11 cellular contexts compared by ENCODE assay signal in the genomic region with DNA sequence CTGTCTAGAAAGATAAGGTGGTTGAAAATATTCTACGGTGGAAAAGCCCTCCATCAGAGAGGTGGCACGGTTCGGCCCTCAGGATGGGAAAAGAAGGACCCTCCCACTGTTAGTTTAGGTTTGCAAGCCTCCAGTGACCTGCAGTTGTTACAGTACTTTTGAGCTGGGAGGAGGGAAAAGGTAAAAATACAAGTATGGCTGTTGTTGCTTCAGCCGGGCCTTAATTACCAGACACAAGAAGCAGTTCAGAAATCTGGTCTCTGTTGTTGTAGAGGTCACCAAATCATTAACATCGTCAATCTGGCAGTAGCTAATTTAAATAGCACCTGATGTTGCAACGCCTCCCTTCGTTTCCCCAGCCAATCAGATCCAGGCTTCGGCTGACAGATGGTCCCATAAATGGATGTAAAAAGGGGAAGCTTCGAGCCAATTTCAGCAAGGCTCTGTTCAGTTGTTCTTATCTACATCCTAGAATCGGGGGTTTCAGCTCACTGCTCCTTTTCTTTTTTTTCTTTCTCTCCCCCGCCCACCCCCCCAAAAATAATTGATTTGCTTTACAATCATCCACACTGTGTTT. TPM values are rescaled to one million over a fixed set of nuclear protein-coding genes. Genes with fewer than 3 reads are reported as not detected.
DNase-seq lines count a peak whose midpoint lies in the region; ATAC-seq and TF ChIP-seq lines count a peak whose summit lies in the region.
"Had no signal": no experiment of that assay in that cellular context is flagged by ENCODE, and none has a peak within 500 bp of the region (broad histone marks: within the 10 kb centered on the region; RNA-seq: fewer than 3 reads in every experiment).

Gene ELAVL4 (plus strand): TSS at position 424 of the 577 bp plus-strand sequence. CDS start 270 bp downstream, outside the sequence.

- ATAC-seq in GM19351 (IDR thresholded peaks at IDR 0.05; ENCODE audit: unreplicated experiment) (no peak), GM18517 (IDR thresholded peaks at IDR 0.05; ENCODE audit: unreplicated experiment) (no peak), HG03432 (IDR thresholded peaks at IDR 0.05; ENCODE audit: unreplicated experiment) (no peak)

- TF ChIP-seq CTCF in SK-N-SH (IDR thresholded peaks at IDR 0.05) (no peak), tibial artery (IDR thresholded peaks at IDR 0.05) (no peak)

- peaks cover 29 to 38% of the 10 kb centered on the region in 2 donors for H3K27me3 Mint-ChIP-seq in CD4-positive, alpha-beta memory T cell

- no peaks in the 10 kb centered on the region for H3K79me2 ChIP-seq in SK-N-SH (ENCODE audit: insufficient read depth)

- peak within 1 kb of the TSS; percentile 74 for H3K4me2 ChIP-seq in SK-N-SH

- 11% methylated on average over 11 of the region's 11 CpGs for WGBS in SK-N-SH (ENCODE audit: low lambda C conversion rate)

- H3K4me1 Mint-ChIP-seq in CD4-positive, alpha-beta memory T cell = peaks cover 15 to 22% (median 19%) of the 10 kb centered on the region in 4 donors

- H3K9me3 Mint-ChIP-seq in CD4-positive, alpha-beta memory T cell = peaks cover 0 to 6% (median 0%) of the 10 kb centered on the region in 8 donors

- H2AFZ ChIP-seq in SK-N-SH (ENCODE audit: low read depth) = peak within 1 kb of the TSS; percentile 17

- no peaks in the 10 kb centered on the region for H3K9me2 ChIP-seq in SK-N-SH

- H3K4me3 Mint-ChIP-seq in CD4-positive, alpha-beta memory T cell = peak within 1 kb of the TSS; percentile 10 to 80 (median 67)

- H3K27me3 ChIP-seq in CD4-positive, alpha-beta memory T cell (ENCODE audit: insufficient read depth, low read length) = peaks cover 13% of the 10 kb centered on the region
- H3K27me3 ChIP-seq in SK-N-SH (ENCODE audit: insufficient read depth) (peaks cover 5% of the 10 kb centered on the region; the same call in 1 of the 2 replicates), tibial artery (peaks cover 0 to 11% of the 10 kb centered on the region in 2 donors)
- H3K27me3 ChIP-seq: cardiac muscle cell, right atrium auricular region had no signal

- H3F3A ChIP-seq in SK-N-SH (replicated peaks; ENCODE audit: insufficient read depth) = no peaks in the 10 kb centered on the region

- H3K36me3 ChIP-seq in CD4-positive, alpha-beta memory T cell (ENCODE audit: insufficient read depth, low read length) = no peaks in the 10 kb centered on the region
- no peaks in the 10 kb centered on the region for H3K36me3 ChIP-seq in SK-N-SH (replicated peaks in 1 of 2; ENCODE audit: control insufficient read depth in 1 of 2, insufficient read depth in 2 of 2, low read length in 1 of 2)
- H3K36me3 ChIP-seq in tibial artery = no peaks in the 10 kb centered on the region
- H3K36me3 ChIP-seq: cardiac muscle cell, right atrium auricular region had no signal

- DNase-seq in CD4-positive, alpha-beta memory T cell = no peak
- peak; percentile 85 for DNase-seq in NCI-H1436 (lab: John Stamatoyannopoulos, UW)
- DNase-seq in SK-N-SH = peak; percentile 40
- DNase-seq in inferior parietal cortex (ENCODE audit: extremely low spot score) = peak; percentile 62
- DNase-seq in tibial artery = no peak
- DNase-seq: activated CD4-positive, CD25-positive, alpha-beta regulatory T cell had no signal

- POLR2A ChIA-PET in CD4-positive, alpha-beta memory T cell (lab: Charles Lee; ENCODE audit: partially characterized antibody) = no interaction called here
- POLR2A ChIA-PET in SK-N-SH (lab: Yijun Ruan, JAX) = interaction anchor here (0.5 to 8.8 kb wide), 14 partner anchors 60 to 1191 kb away, joined by 3 to 87 read pairs (median 6); no protein-coding TSS in a partner anchor

- peaks cover 7% of the 10 kb centered on the region for H3K4me1 ChIP-seq in CD4-positive, alpha-beta memory T cell (ENCODE audit: insufficient read depth, low read length)
- no peaks in the 10 kb centered on the region; a peak in 2 of 4 replicates for H3K4me1 ChIP-seq in SK-N-SH (ENCODE audit: control insufficient read depth in 1 of 2, insufficient read depth in 2 of 2, low read depth in 1 of 2, low read length in 1 of 2)
- H3K4me1 ChIP-seq in tibial artery = peaks cover 0 to 4% (median 2%) of the 10 kb centered on the region in 4 donors

- intact Hi-C loops in CD4-positive, alpha-beta memory T cell (cut with micrococcal nuclease) = no loop called here
- intact Hi-C loops in tibial artery (cut with DNase I; ENCODE audit: low total_unique reads) = no loop called here

- H4K20me1 ChIP-seq in SK-N-SH (ENCODE audit: insufficient read depth) = no peaks in the 10 kb centered on the region

- H3K9ac ChIP-seq in SK-N-SH = no peak within 1 kb of the TSS

- H3K36me3 Mint-ChIP-seq in CD4-positive, alpha-beta memory T cell = no peaks in the 10 kb centered on the region

- TF ChIP-seq RAD21 in SK-N-SH (IDR thresholded peaks at IDR 0.05; ENCODE audit: low read length) = no peak

- 0 out of 4 replicates have a peak, but pooled peaks of 1 of the 2 experiments have one; percentile 45 for TF ChIP-seq EP300 in SK-N-SH (IDR thresholded peaks at IDR 0.05; ENCODE audit: borderline replicate concordance in 1 of 2, low read depth in 1 of 2, low read length in 1 of 2)

- H3K27ac Mint-ChIP-seq in CD4-positive, alpha-beta memory T cell = peak within 1 kb of the TSS in 2 of 7 donors; percentile 33 to 70

- H3K27ac ChIP-seq in CD4-positive, alpha-beta memory T cell (ENCODE audit: low read depth, low read length) = no peak within 1 kb of the TSS
- peak within 1 kb of the TSS in 1 of 2 experiments; percentile 100; a peak in 2 of 4 replicates for H3K27ac ChIP-seq in SK-N-SH (ENCODE audit: low read depth in 2 of 2, low read length in 1 of 2)
- no peak within 1 kb of the TSS for H3K27ac ChIP-seq in tibial artery
- H3K27ac ChIP-seq: cardiac muscle cell, right atrium auricular region had no signal

- H3K4me3 ChIP-seq in CD4-positive, alpha-beta memory T cell (ENCODE audit: low read length in 2 of 2) = no peak within 1 kb of the TSS
- H3K4me3 ChIP-seq in SK-N-SH (ENCODE audit: low read depth in 2 of 2, low read length in 1 of 2) = peak within 1 kb of the TSS; percentile 39 to 59
- no peak within 1 kb of the TSS for H3K4me3 ChIP-seq in tibial artery
- H3K4me3 ChIP-seq: cardiac muscle cell, right atrium auricular region had no signal

- H3K9me3 ChIP-seq in CD4-positive, alpha-beta memory T cell (ENCODE audit: control insufficient read depth in 1 of 2, low read length in 2 of 2) = no peaks in the 10 kb centered on the region
- no peaks in the 10 kb centered on the region for H3K9me3 ChIP-seq in SK-N-SH
- no peaks in the 10 kb centered on the region for H3K9me3 ChIP-seq in tibial artery
- H3K9me3 ChIP-seq: right atrium auricular region had no signal

- CTCF ChIA-PET in CD4-positive, alpha-beta memory T cell (lab: Charles Lee; ENCODE audit: partially characterized antibody) = no interaction called here
- CTCF ChIA-PET in SK-N-SH (lab: Yijun Ruan, JAX) = interaction anchor here (1.0 to 12.9 kb wide), 10 partner anchors 13 to 1536 kb away, joined by 3 to 117 read pairs (median 4); no protein-coding TSS in a partner anchor

TF ChIP-seq in SK-N-SH, 30 proteins besides CTCF, POLR2A, EP300 and RAD21:
- no peak for TF ChIP-seq FOXM1 (IDR thresholded peaks at IDR 0.05; ENCODE audit: low read depth)
- TF ChIP-seq, protein P1, sequence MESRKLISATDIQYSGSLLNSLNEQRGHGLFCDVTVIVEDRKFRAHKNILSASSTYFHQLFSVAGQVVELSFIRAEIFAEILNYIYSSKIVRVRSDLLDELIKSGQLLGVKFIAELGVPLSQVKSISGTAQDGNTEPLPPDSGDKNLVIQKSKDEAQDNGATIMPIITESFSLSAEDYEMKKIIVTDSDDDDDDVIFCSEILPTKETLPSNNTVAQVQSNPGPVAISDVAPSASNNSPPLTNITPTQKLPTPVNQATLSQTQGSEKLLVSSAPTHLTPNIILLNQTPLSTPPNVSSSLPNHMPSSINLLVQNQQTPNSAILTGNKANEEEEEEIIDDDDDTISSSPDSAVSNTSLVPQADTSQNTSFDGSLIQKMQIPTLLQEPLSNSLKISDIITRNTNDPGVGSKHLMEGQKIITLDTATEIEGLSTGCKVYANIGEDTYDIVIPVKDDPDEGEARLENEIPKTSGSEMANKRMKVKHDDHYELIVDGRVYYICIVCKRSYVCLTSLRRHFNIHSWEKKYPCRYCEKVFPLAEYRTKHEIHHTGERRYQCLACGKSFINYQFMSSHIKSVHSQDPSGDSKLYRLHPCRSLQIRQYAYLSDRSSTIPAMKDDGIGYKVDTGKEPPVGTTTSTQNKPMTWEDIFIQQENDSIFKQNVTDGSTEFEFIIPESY (IDR thresholded peaks at IDR 0.05; ENCODE audit: borderline replicate concordance, low read depth) = no peak
- peak; percentile 8 for TF ChIP-seq CHD2 (IDR thresholded peaks at IDR 0.05; ENCODE audit: low read length, partially characterized antibody)
- peak; percentile 52; the same call in 1 of the 2 replicates for TF ChIP-seq FOXJ3 (CRISPR knock-in tag; IDR thresholded peaks at IDR 0.05)
- TF ChIP-seq GATA2 (CRISPR knock-in tag; IDR thresholded peaks at IDR 0.05) = peak; percentile 50
- no peak for TF ChIP-seq TAF1 (IDR thresholded peaks at IDR 0.05; ENCODE audit: borderline replicate concordance, low read depth, low read length)
- TF ChIP-seq ELF1 (IDR thresholded peaks at IDR 0.05) = no peak
- TF ChIP-seq RCOR1 (IDR thresholded peaks at IDR 0.05; ENCODE audit: low read length) = 0 out of 2 replicates have a peak, but pooled peaks have one; percentile 49
- no peak for TF ChIP-seq GABPA (IDR thresholded peaks at IDR 0.05; ENCODE audit: low read depth)
- TF ChIP-seq MXI1 (IDR thresholded peaks at IDR 0.05; ENCODE audit: low read depth, low read length) = no peak

RNA-seq across cellular contexts. Expression of gene ELAVL4, which starts in this region (rescaled TPM):
- not detected for total RNA-seq in CD4-positive, alpha-beta memory T cell
- not detected for polyA plus RNA-seq in CD4-positive, alpha-beta memory T cell
- 2.7 and 6.0 TPM in 2 replicates for polyA plus RNA-seq in SK-N-SH (2012; rRNA removed)
- polyA plus RNA-seq in SK-N-SH (2012; cell fraction: cytosol; rRNA removed) = 5.7 and 9.6 TPM in 2 replicates
- 2.6 and 5.4 TPM in 2 replicates for polyA plus RNA-seq in SK-N-SH (2012; cell fraction: nucleus; rRNA removed)
- total RNA-seq: cardiac muscle cell had no signal
- polyA plus RNA-seq: cardiac muscle cell had no signal

Comparison
In these comparisons a context has a peak if more than half of its experiments do, and no peak if none do; other contexts are left out.
1. DNase-seq: peak in NCI-H1436 (single experiment), SK-N-SH (single experiment) and inferior parietal cortex (single experiment); none in CD4-positive, alpha-beta memory T cell (0 of 5) and tibial artery (0 of 2).
2. H3K4me3 ChIP-seq: peak in SK-N-SH (2 of 2); none in CD4-positive, alpha-beta memory T cell (0 of 2) and tibial artery (0 of 2).